Comparison of ENCODE assay signal across 9 cellular contexts in genomic region chr20:2381303-2381702, GRCh38. TPM values are rescaled to one million over a fixed set of nuclear protein-coding genes. Genes with fewer than 3 reads are reported as not detected.
"Had no signal": no experiment of that assay in that cellular context is flagged by ENCODE, and none has a peak within 500 bp of the region (broad histone marks: within the 10 kb centered on the region; RNA-seq: fewer than 3 reads in every experiment).

No MANE protein-coding gene starts in this region.

- H3K9ac ChIP-seq: GM23248 had no signal

- H3K27ac ChIP-seq: GM23248 had no signal

- H3K4me3 Mint-ChIP-seq: H9, IgD-negative memory B cell had no signal

- H3K36me3 Mint-ChIP-seq: IgD-negative memory B cell had no signal

- H3K27me3 Mint-ChIP-seq: IgD-negative memory B cell had no signal

- H3K4me3 ChIP-seq: GM23248 had no signal

- FAIRE-seq: H54, HTR-8/SVneo had no signal

- H3K9me3 Mint-ChIP-seq: H9 had no signal

- DNase-seq: GM23248, GOT3, H9, HCEC 1CT, KG1 had no signal

- H3K4me1 Mint-ChIP-seq: IgD-negative memory B cell had no signal

- H2AFZ ChIP-seq: GM23248 had no signal

RNA-seq across cellular contexts. Expression of gene TGM6, which starts 0.6 kb away (rescaled TPM):
- total RNA-seq: GM23248, H9, HT-29 had no signal
- polyA plus RNA-seq: GM23248, IgD-negative memory B cell had no signal
